Comparison of ENCODE assay signal across 1 cellular context in the genomic region with DNA sequence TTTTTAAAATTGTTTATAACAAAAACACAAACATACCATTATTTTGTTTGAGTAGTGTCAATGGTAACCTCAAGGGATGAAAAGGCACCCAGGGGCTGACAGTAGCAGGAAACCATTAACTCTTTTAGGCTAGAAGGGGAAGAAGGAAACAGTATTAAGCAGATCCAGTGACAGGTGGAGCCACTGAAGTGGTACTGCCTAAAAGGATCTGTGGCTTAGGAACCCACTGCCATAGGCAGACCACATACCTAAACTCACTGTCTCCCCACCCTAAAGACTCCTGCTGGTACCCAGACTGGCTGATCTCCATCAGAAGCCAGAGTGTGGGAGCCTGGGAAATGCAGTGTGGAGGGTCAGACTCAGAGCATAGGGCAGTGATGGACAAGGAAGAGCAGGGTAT.
TF ChIP-seq lines count a peak whose summit lies in the region.

No MANE protein-coding gene starts in this region.

TF ChIP-seq in SK-N-SH treated with all-trans-retinoic acid at 6 μM for 48 hours, 23 proteins besides CTCF, POLR2A, EP300 and RAD21 (continued from another document):
- TF ChIP-seq, protein P1, sequence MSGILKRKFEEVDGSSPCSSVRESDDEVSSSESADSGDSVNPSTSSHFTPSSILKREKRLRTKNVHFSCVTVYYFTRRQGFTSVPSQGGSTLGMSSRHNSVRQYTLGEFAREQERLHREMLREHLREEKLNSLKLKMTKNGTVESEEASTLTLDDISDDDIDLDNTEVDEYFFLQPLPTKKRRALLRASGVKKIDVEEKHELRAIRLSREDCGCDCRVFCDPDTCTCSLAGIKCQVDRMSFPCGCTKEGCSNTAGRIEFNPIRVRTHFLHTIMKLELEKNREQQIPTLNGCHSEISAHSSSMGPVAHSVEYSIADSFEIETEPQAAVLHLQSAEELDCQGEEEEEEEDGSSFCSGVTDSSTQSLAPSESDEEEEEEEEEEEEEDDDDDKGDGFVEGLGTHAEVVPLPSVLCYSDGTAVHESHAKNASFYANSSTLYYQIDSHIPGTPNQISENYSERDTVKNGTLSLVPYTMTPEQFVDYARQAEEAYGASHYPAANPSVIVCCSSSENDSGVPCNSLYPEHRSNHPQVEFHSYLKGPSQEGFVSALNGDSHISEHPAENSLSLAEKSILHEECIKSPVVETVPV (CRISPR knock-in tag; IDR thresholded peaks at IDR 0.05) = no peak
